In genomic region chr12:2641209-2641608, GRCh38 we compare ENCODE assay signal across 9 cellular contexts.
DNase-seq lines count a peak whose midpoint lies in the region; ATAC-seq and TF ChIP-seq lines count a peak whose summit lies in the region.
"Had no signal": no experiment of that assay in that cellular context is flagged by ENCODE, and none has a peak within 500 bp of the region (broad histone marks: within the 10 kb centered on the region; RNA-seq: fewer than 3 reads in every experiment).

No MANE protein-coding gene starts in this region.

- no peaks in the 10 kb centered on the region for H3K36me3 ChIP-seq in HEK293 (ENCODE audit: control insufficient read depth in 2 of 2, insufficient read depth in 1 of 2, low read length in 2 of 2)
- H3K36me3 ChIP-seq in suprapubic skin = no peaks in the 10 kb centered on the region

- H3K4me3 ChIP-seq in HEK293 (ENCODE audit: low read depth, low read length) = no peak overlapping the region
- no peak overlapping the region for H3K4me3 ChIP-seq in suprapubic skin

- H3K4me1 ChIP-seq in HEK293 (ENCODE audit: control insufficient read depth, insufficient read depth, low read length) (no peaks in the 10 kb centered on the region; the same call in 1 of the 2 replicates), suprapubic skin (peaks cover 19% of the 10 kb centered on the region)

- WGBS in suprapubic skin = 75% methylated on average over 6 of the region's 6 CpGs

- DNase-seq in A172 (ENCODE audit: low spot score) (peak; percentile 47), iPS-NIHi7 (ENCODE audit: extremely low spot score) (peak; percentile 77), suprapubic skin (ENCODE audit: low spot score in 2 of 2) (no peak), C1 segment of cervical spinal cord (lab: John Stamatoyannopoulos, UW) (no peak), NCI-H2171 treated with DMSO at 0.1 percent for 48 hours (lab: John Stamatoyannopoulos, UW) (no peak)

- H3K27ac ChIP-seq in HEK293 (ENCODE audit: extremely low read depth, low read depth, low read length) (no peak overlapping the region), suprapubic skin (no peak overlapping the region)

- H3K27me3 Mint-ChIP-seq in activated T-helper 17 cell treated with anti-CD3 and anti-CD28 coated beads, Interleukin-2, amount 50 U/mL, for 72 hours = peaks cover 42% of the 10 kb centered on the region

- no peaks in the 10 kb centered on the region for H3K9me3 ChIP-seq in HEK293 (ENCODE audit: control insufficient read depth, insufficient read depth, low read depth, low read length)
- no peaks in the 10 kb centered on the region for H3K9me3 ChIP-seq in suprapubic skin

- POLR2A ChIA-PET in HEK293 (lab: Yijun Ruan, JAX) = interaction anchor here (0.6 kb wide), 1 partner anchor 71 kb away, joined by 5 read pairs; no protein-coding TSS in a partner anchor

- CTCF ChIA-PET in HEK293 (lab: Yijun Ruan, JAX) = interaction anchor here (0.6 to 1.5 kb wide), 10 partner anchors 8 to 613 kb away, joined by 3 to 7 read pairs (median 4); no protein-coding TSS in a partner anchor

- H3K4me1 Mint-ChIP-seq in activated T-helper 17 cell treated with anti-CD3 and anti-CD28 coated beads, Interleukin-2, amount 50 U/mL, for 72 hours = peaks cover 24% of the 10 kb centered on the region

- peak overlapping the region; percentile 48 for H3K27ac Mint-ChIP-seq in activated T-helper 17 cell treated with anti-CD3 and anti-CD28 coated beads, Interleukin-2, amount 50 U/mL, for 72 hours

- H3K9me3 Mint-ChIP-seq in activated T-helper 17 cell treated with anti-CD3 and anti-CD28 coated beads, Interleukin-2, amount 50 U/mL, for 72 hours = no peaks in the 10 kb centered on the region
- H3K9me3 Mint-ChIP-seq: activated naive CD4-positive, alpha-beta T cell treated with anti-CD3 and anti-CD28 coated beads, Interleukin-2, amount 50 U/mL, for 72 hours had no signal

- no peak overlapping the region for H3K4me3 Mint-ChIP-seq in activated T-helper 17 cell treated with anti-CD3 and anti-CD28 coated beads, Interleukin-2, amount 50 U/mL, for 72 hours

- H3K36me3 Mint-ChIP-seq in activated T-helper 17 cell treated with anti-CD3 and anti-CD28 coated beads, Interleukin-2, amount 50 U/mL, for 72 hours (ENCODE audit: low read depth) = no peaks in the 10 kb centered on the region
- H3K36me3 Mint-ChIP-seq: activated naive CD4-positive, alpha-beta T cell treated with anti-CD3 and anti-CD28 coated beads, Interleukin-2, amount 50 U/mL, for 72 hours had no signal

- H3K27me3 ChIP-seq in suprapubic skin = no peaks in the 10 kb centered on the region

- 0 out of 2 replicates have a peak, but pooled peaks have one; percentile 27 for TF ChIP-seq CTCF in HEK293 (tag by site-specific recombination; IDR thresholded peaks at IDR 0.05)
- TF ChIP-seq CTCF in suprapubic skin (IDR thresholded peaks at IDR 0.05) = no peak

- ATAC-seq in activated T-helper 17 cell treated with anti-CD3 and anti-CD28 coated beads, Interleukin-2, amount 50 U/mL, for 72 hours (replicated peaks) = no peak
- ATAC-seq in GM21528 (IDR thresholded peaks at IDR 0.05; ENCODE audit: low FRiP score, unreplicated experiment) = no peak

- TF ChIP-seq EP300 in suprapubic skin (IDR thresholded peaks at IDR 0.05) = no peak

- TF ChIP-seq POLR2A in suprapubic skin (IDR thresholded peaks at IDR 0.05) = no peak

TF ChIP-seq in HEK293, 187 proteins besides CTCF, POLR2A, EP300 and RAD21:
- TF ChIP-seq ZBTB48 (tag by site-specific recombination; IDR thresholded peaks at IDR 0.05) (no peak), FEZF1 (tag by site-specific recombination; IDR thresholded peaks at IDR 0.05) (no peak)

Comparison
In these comparisons a context has a peak if more than half of its experiments do, and no peak if none do; other contexts are left out.
1. DNase-seq: peak in A172 (single experiment) and iPS-NIHi7 (single experiment); none in suprapubic skin (0 of 2), C1 segment of cervical spinal cord (0 of 14) and NCI-H2171 treated with DMSO at 0.1 percent for 48 hours (single experiment).